In genomic region chr1:228108742-228109072, GRCh38 we compare ENCODE assay signal across 1 cellular context.
TF ChIP-seq lines count a peak whose summit lies in the region.

No MANE protein-coding gene starts in this region.

TF ChIP-seq in HepG2, 621 proteins besides CTCF, POLR2A, EP300 and RAD21 (continued from another document):
- TF ChIP-seq PRDM15 (CRISPR knock-in tag; IDR thresholded peaks at IDR 0.05) (0 out of 2 replicates have a peak, but pooled peaks have one; percentile 8), ZEB1 (IDR thresholded peaks at IDR 0.05; ENCODE audit: insufficient replicate concordance, low read depth) (no peak), FOXO1 (CRISPR knock-in tag; IDR thresholded peaks at IDR 0.05) (no peak), HNRNPL (IDR thresholded peaks at IDR 0.05; ENCODE audit: low read depth, low read length) (no peak), TCF7L2 (IDR thresholded peaks at IDR 0.05; ENCODE audit: low read depth, low read length) (no peak), ZNF766 (CRISPR knock-in tag; IDR thresholded peaks at IDR 0.05; ENCODE audit: borderline replicate concordance) (no peak), MAFG (CRISPR knock-in tag; IDR thresholded peaks at IDR 0.05) (no peak), GTF3A (CRISPR knock-in tag; conservative IDR thresholded peaks at IDR 0.05) (no peak), ZNF18 (CRISPR knock-in tag; IDR thresholded peaks at IDR 0.05; ENCODE audit: insufficient replicate concordance) (no peak), ZNF34 (CRISPR knock-in tag; IDR thresholded peaks at IDR 0.05; ENCODE audit: borderline replicate concordance) (no peak), ZNF496 (CRISPR knock-in tag; IDR thresholded peaks at IDR 0.05; ENCODE audit: insufficient replicate concordance) (no peak), JARID2 (CRISPR knock-in tag; IDR thresholded peaks at IDR 0.05; ENCODE audit: insufficient replicate concordance) (no peak), ZNF816 (CRISPR knock-in tag; IDR thresholded peaks at IDR 0.05; ENCODE audit: borderline replicate concordance) (no peak), ZBTB7A (CRISPR knock-in tag; IDR thresholded peaks at IDR 0.05) (0 out of 2 replicates have a peak, but pooled peaks have one; percentile 12), RNF219 (CRISPR knock-in tag; IDR thresholded peaks at IDR 0.05) (no peak), ZNF280B (CRISPR knock-in tag; IDR thresholded peaks at IDR 0.05; ENCODE audit: borderline replicate concordance) (no peak), MNT (IDR thresholded peaks at IDR 0.05) (no peak), ZNF691 (CRISPR knock-in tag; IDR thresholded peaks at IDR 0.05; ENCODE audit: borderline replicate concordance, low read depth) (no peak), PAX8 (CRISPR knock-in tag; IDR thresholded peaks at IDR 0.05; ENCODE audit: borderline replicate concordance) (no peak), POLR2G (IDR thresholded peaks at IDR 0.05; ENCODE audit: low read depth, low read length) (no peak), HCFC1 (IDR thresholded peaks at IDR 0.05; ENCODE audit: low read depth, low read length) (no peak), HIVEP1 (CRISPR knock-in tag; IDR thresholded peaks at IDR 0.05) (no peak), RXRB (CRISPR knock-in tag; IDR thresholded peaks at IDR 0.05; ENCODE audit: borderline replicate concordance) (no peak)
